ENCODE assay signal across 18 cellular contexts in genomic region chr2:62573137-62573731, GRCh38.
DNase-seq lines count a peak whose midpoint lies in the region; ATAC-seq and TF ChIP-seq lines count a peak whose summit lies in the region.
"Had no signal": no experiment of that assay in that cellular context is flagged by ENCODE, and none has a peak within 500 bp of the region (broad histone marks: within the 10 kb centered on the region; RNA-seq: fewer than 3 reads in every experiment).

No MANE protein-coding gene starts in this region.

- no peak overlapping the region for H3K4me2 ChIP-seq in SK-N-SH

- TF ChIP-seq EP300 in SK-N-SH (IDR thresholded peaks at IDR 0.05; ENCODE audit: borderline replicate concordance in 1 of 2, low read depth in 1 of 2, low read length in 1 of 2) (no peak; a peak in 1 of 4 replicates), tibial nerve (IDR thresholded peaks at IDR 0.05) (no peak)

- no peaks in the 10 kb centered on the region for H3K9me2 ChIP-seq in SK-N-SH

- H3K27me3 ChIP-seq in SK-N-SH (ENCODE audit: insufficient read depth) (no peaks in the 10 kb centered on the region), tibial nerve (no peaks in the 10 kb centered on the region)

- H4K20me1 ChIP-seq in SK-N-SH (ENCODE audit: insufficient read depth): no peaks in the 10 kb centered on the region

- no peak overlapping the region for H3K9ac ChIP-seq in SK-N-SH

- TF ChIP-seq RAD21 in SK-N-SH (IDR thresholded peaks at IDR 0.05; ENCODE audit: low read length): no peak

- no peak overlapping the region for H3K4me3 ChIP-seq in SK-N-SH (ENCODE audit: low read depth in 2 of 2, low read length in 1 of 2)
- no peak overlapping the region for H3K4me3 ChIP-seq in tibial nerve
- H3K4me3 ChIP-seq: K562 had no signal

- POLR2A ChIA-PET in SK-N-SH (lab: Yijun Ruan, JAX): no interaction called here

- DNase-seq in SK-N-SH (no peak), amniotic epithelial cell (ENCODE audit: low read depth) (peak; percentile 80), fibroblast of peridontal ligament (ENCODE audit: extremely low read depth) (peak; percentile 42), tibial nerve (ENCODE audit: low spot score in 2 of 2) (no peak), GM10266 (ENCODE audit: extremely low spot score) (no peak)
- DNase-seq in activated CD8-positive, alpha-beta memory T cell treated with anti-CD3 and anti-CD28 coated beads for 24 hours: no peak
- DNase-seq: DMS 273 treated with DMSO at 0.1 percent for 48 hours, DND-41, GDM1, NCI-H1105 treated with DMSO at 0.1 percent for 48 hours, NCI-H1694, NCI-H2081 treated with DMSO at 0.1 percent for 48 hours, NCI-H748 treated with DMSO at 0.1 percent for 48 hours had no signal

- H3K4me1 ChIP-seq in SK-N-SH (ENCODE audit: control insufficient read depth in 1 of 2, insufficient read depth in 2 of 2, low read depth in 1 of 2, low read length in 1 of 2) (peaks cover 0 to 7% of the 10 kb centered on the region in 2 experiments; a peak in 1 of 4 replicates), tibial nerve (peaks cover 0 to 91% (median 37%) of the 10 kb centered on the region in 4 donors)

- ATAC-seq in SK-N-SH treated with all-trans-retinoic acid at 6 μM for 48 hours (peak; percentile 36), GM18861 (IDR thresholded peaks at IDR 0.05; ENCODE audit: unreplicated experiment) (no peak)
- ATAC-seq: K562, Right ventricle myocardium inferior had no signal

- H3K9me3 ChIP-seq in SK-N-SH (no peaks in the 10 kb centered on the region), tibial nerve (no peaks in the 10 kb centered on the region)

- TF ChIP-seq CTCF in SK-N-SH (IDR thresholded peaks at IDR 0.05) (no peak), tibial nerve (IDR thresholded peaks at IDR 0.05) (no peak), GM10266 (IDR thresholded peaks at IDR 0.05; ENCODE audit: control insufficient read depth, insufficient read depth, low read depth, missing control alignments) (no peak)

- peaks cover 12% of the 10 kb centered on the region for H3F3A ChIP-seq in SK-N-SH (replicated peaks; ENCODE audit: insufficient read depth)

- no peaks in the 10 kb centered on the region for H3K36me3 ChIP-seq in SK-N-SH (replicated peaks in 1 of 2; ENCODE audit: control insufficient read depth in 1 of 2, insufficient read depth in 2 of 2, low read length in 1 of 2)
- H3K36me3 ChIP-seq in tibial nerve: no peaks in the 10 kb centered on the region

- 88% methylated on average over 4 of the region's 4 CpGs for WGBS in SK-N-SH (ENCODE audit: low lambda C conversion rate)
- 63 to 64% methylated on average over 4 of the region's 4 CpGs for WGBS in tibial nerve, 2 donors

- CTCF ChIA-PET in SK-N-SH (lab: Yijun Ruan, JAX): no interaction called here

- H3K27ac ChIP-seq in SK-N-SH (ENCODE audit: low read depth in 2 of 2, low read length in 1 of 2) (no peak overlapping the region; a peak in 1 of 4 replicates), tibial nerve (peak overlapping the region; percentile 54 to 95 (median 77))
- H3K27ac ChIP-seq: 22Rv1 had no signal

- H3K79me2 ChIP-seq in SK-N-SH (ENCODE audit: insufficient read depth): no peaks in the 10 kb centered on the region

- no peak overlapping the region for H2AFZ ChIP-seq in SK-N-SH (ENCODE audit: low read depth)

- no peak for TF ChIP-seq POLR2A in tibial nerve (IDR thresholded peaks at IDR 0.05)

TF ChIP-seq in SK-N-SH treated with all-trans-retinoic acid at 6 μM for 48 hours, 23 proteins besides CTCF, POLR2A, EP300 and RAD21:
- TF ChIP-seq ISL1 (CRISPR knock-in tag; IDR thresholded peaks at IDR 0.05) (peak; percentile 73), ZC3H10 (CRISPR knock-in tag; IDR thresholded peaks at IDR 0.05) (no peak)

TF ChIP-seq in SK-N-SH, 30 proteins besides CTCF, POLR2A, EP300 and RAD21:
- no peak for TF ChIP-seq TAF1 (IDR thresholded peaks at IDR 0.05; ENCODE audit: borderline replicate concordance, low read depth, low read length)

Comparison
In these comparisons a context has a peak if more than half of its experiments do, and no peak if none do; other contexts are left out.
1. DNase-seq: peak in amniotic epithelial cell (single experiment) and fibroblast of peridontal ligament (single experiment); none in SK-N-SH (single experiment), tibial nerve (0 of 2), GM10266 (single experiment) and activated CD8-positive, alpha-beta memory T cell treated with anti-CD3 and anti-CD28 coated beads for 24 hours (single experiment).
2. H3K27ac ChIP-seq: peak in tibial nerve (4 of 4); none in SK-N-SH (0 of 2).